ENCODE assay signal across 8 cellular contexts in the genomic region with DNA sequence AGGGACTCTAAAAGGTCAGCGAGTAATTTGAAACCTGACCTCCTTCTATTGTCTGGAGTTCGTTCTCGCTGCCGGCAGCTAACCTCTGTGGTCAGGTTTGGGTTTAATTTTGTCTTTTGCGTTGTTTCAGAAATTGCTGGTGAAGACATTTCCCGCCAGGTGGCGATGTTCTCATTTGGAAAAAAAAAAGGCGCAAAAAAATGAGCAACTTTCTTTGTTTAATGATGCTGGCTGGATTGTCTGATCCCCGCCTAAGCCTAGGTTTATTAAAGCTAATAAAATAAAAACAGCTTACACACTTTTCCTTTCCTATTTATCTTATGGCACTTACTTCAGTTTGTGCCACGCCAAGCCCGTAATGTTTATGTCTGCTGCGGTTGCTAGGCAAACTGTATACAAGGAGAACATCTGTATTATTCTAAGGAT.
DNase-seq lines count a peak whose midpoint lies in the region; ATAC-seq and TF ChIP-seq lines count a peak whose summit lies in the region.

No MANE protein-coding gene starts in this region.

- H3K36me3 ChIP-seq in heart left ventricle: no peaks in the 10 kb centered on the region
- H3K36me3 ChIP-seq in left ventricle myocardium inferior: no peaks in the 10 kb centered on the region

- no peak overlapping the region for H3K27ac ChIP-seq in heart left ventricle
- no peak overlapping the region for H3K27ac ChIP-seq in VCaP
- H3K27ac ChIP-seq in left ventricle myocardium inferior (replicated peaks): no peak overlapping the region

- no peak for TF ChIP-seq POLR2A in heart left ventricle (IDR thresholded peaks at IDR 0.05)

- H3K27ac Mint-ChIP-seq in stimulated activated naive CD8-positive, alpha-beta T cell treated with anti-CD3 and anti-CD28 coated beads, Interleukin-15, amount 100 ng/mL, for 72 hours: no peak overlapping the region

- peaks cover 34% of the 10 kb centered on the region for H3K27me3 Mint-ChIP-seq in stimulated activated naive CD8-positive, alpha-beta T cell treated with anti-CD3 and anti-CD28 coated beads, Interleukin-15, amount 100 ng/mL, for 72 hours

- 15 to 20% (median 16%) methylated on average over 12 of the region's 12 CpGs for WGBS in heart left ventricle, 4 donors

- TF ChIP-seq CTCF in heart left ventricle (IDR thresholded peaks at IDR 0.05) (peak; percentile 37 to 69 (median 60)), VCaP (conservative IDR thresholded peaks at IDR 0.05) (peak; percentile 85), left ventricle myocardium inferior (IDR thresholded peaks at IDR 0.05; ENCODE audit: borderline replicate concordance) (peak; percentile 73)

- no peaks in the 10 kb centered on the region for H3K9me3 ChIP-seq in heart left ventricle
- no peaks in the 10 kb centered on the region for H3K9me3 ChIP-seq in left ventricle myocardium inferior (replicated peaks)

- peaks cover 0 to 3% (median 0%) of the 10 kb centered on the region in 12 donors for H3K4me1 ChIP-seq in heart left ventricle
- peaks cover 3% of the 10 kb centered on the region for H3K4me1 ChIP-seq in left ventricle myocardium inferior

- no peaks in the 10 kb centered on the region for H3K4me1 Mint-ChIP-seq in stimulated activated naive CD8-positive, alpha-beta T cell treated with anti-CD3 and anti-CD28 coated beads, Interleukin-15, amount 100 ng/mL, for 72 hours

- DNase-seq in heart left ventricle: peak in 1 of 5 donors; percentile 27
- no peak for DNase-seq in Right ventricle myocardium inferior (ENCODE audit: missing footprints)
- DNase-seq in LoVo (ENCODE audit: low spot score): peak; percentile 41
- DNase-seq in left ventricle myocardium inferior: no peak
- DNase-seq in stimulated activated naive CD8-positive, alpha-beta T cell treated with anti-CD3 and anti-CD28 coated beads, Interleukin-15, amount 100 ng/mL, for 72 hours: peak; percentile 8 to 17

- H3K27me3 ChIP-seq in heart left ventricle (peaks cover 0 to 49% (median 2%) of the 10 kb centered on the region in 9 donors), left ventricle myocardium inferior (ENCODE audit: low read depth) (peaks cover 49% of the 10 kb centered on the region)

- H3K4me3 ChIP-seq in heart left ventricle (no peak overlapping the region), left ventricle myocardium inferior (no peak overlapping the region)

- intact Hi-C loops in heart left ventricle (cut with DNase I) (loop anchor here in 6 of 10 donors (5.0 to 10.0 kb wide), 3 partner anchors 714 to 1661 kb away; no protein-coding TSS in a partner anchor), Right ventricle myocardium inferior (cut with DNase I) (no loop called here), left ventricle myocardium inferior (cut with micrococcal nuclease) (no loop called here)

- ATAC-seq in heart left ventricle (no peak), Right ventricle myocardium inferior (no peak), GM19324 (IDR thresholded peaks at IDR 0.05; ENCODE audit: low FRiP score, unreplicated experiment) (no peak), GM18511 (IDR thresholded peaks at IDR 0.05; ENCODE audit: unreplicated experiment) (no peak)
- no peak for ATAC-seq in stimulated activated naive CD8-positive, alpha-beta T cell treated with anti-CD3 and anti-CD28 coated beads, Interleukin-15, amount 100 ng/mL, for 72 hours

- no peak overlapping the region for H3K4me3 Mint-ChIP-seq in stimulated activated naive CD8-positive, alpha-beta T cell treated with anti-CD3 and anti-CD28 coated beads, Interleukin-15, amount 100 ng/mL, for 72 hours

- H3K9me3 Mint-ChIP-seq in stimulated activated naive CD8-positive, alpha-beta T cell treated with anti-CD3 and anti-CD28 coated beads, Interleukin-15, amount 100 ng/mL, for 72 hours: no peaks in the 10 kb centered on the region

Comparison
In these comparisons a context has a peak if more than half of its experiments do, and no peak if none do; other contexts are left out.
1. intact Hi-C loops: an anchor here in heart left ventricle (5.0 to 10.0 kb wide); none called in Right ventricle myocardium inferior and left ventricle myocardium inferior.
2. DNase-seq: peak in LoVo (single experiment) and stimulated activated naive CD8-positive, alpha-beta T cell treated with anti-CD3 and anti-CD28 coated beads, Interleukin-15, amount 100 ng/mL, for 72 hours (2 of 2); none in Right ventricle myocardium inferior (single experiment) and left ventricle myocardium inferior (single experiment).
3. Peak in every context shown above with its lines, with median percentiles within 50 percentile points of each other: CTCF ChIP-seq.